In genomic region chr18:45503988-45504387, GRCh38 we compare ENCODE assay signal across 29 cellular contexts.
DNase-seq lines count a peak whose midpoint lies in the region; ATAC-seq and TF ChIP-seq lines count a peak whose summit lies in the region.
"Had no signal": no experiment of that assay in that cellular context is flagged by ENCODE, and none has a peak within 500 bp of the region (broad histone marks: within the 10 kb centered on the region; RNA-seq: fewer than 3 reads in every experiment).

No MANE protein-coding gene starts in this region.

- no peak for DNase-seq in Right ventricle myocardium inferior (ENCODE audit: missing footprints)
- DNase-seq in cardiac septum (ENCODE audit: low spot score): no peak
- no peak for DNase-seq in heart left ventricle
- DNase-seq in osteocyte (ENCODE audit: extremely low spot score, unreplicated experiment): no peak
- no peak for DNase-seq in vagina (ENCODE audit: extremely low spot score in 2 of 2)
- no peak for DNase-seq in COLO668 (lab: John Stamatoyannopoulos, UW; ENCODE audit: unreplicated experiment)
- DNase-seq: 8988T; activated CD4-positive, alpha-beta T cell treated with anti-CD3 and anti-CD28 coated beads for 48 hours; activated effector memory CD4-positive, alpha-beta T cell treated with Interleukin-2 at 50 U/mL for 16 hours; activated naive CD8-positive, alpha-beta T cell treated with anti-CD3 and anti-CD28 coated beads for 36 hours; activated T-cell treated with anti-CD3 and anti-CD28 coated beads, Interleukin-2, amount 50 U/mL, for 1 hour; aorta; caudate nucleus; DMS79 treated with DMSO at 0.1 percent for 48 hours; GF-D8; HFFc6; hippocampal formation; NCI-H446 treated with DMSO at 0.1 percent for 48 hours; T-cell; upper lobe of left lung had no signal

- TF ChIP-seq POLR2A in heart left ventricle (IDR thresholded peaks at IDR 0.05) (no peak), vagina (IDR thresholded peaks at IDR 0.05) (no peak)

- 26 to 48% (median 34%) methylated on average over 3 of the region's 3 CpGs for WGBS in heart left ventricle, 4 donors

- no peaks in the 10 kb centered on the region for H3K27me3 ChIP-seq in heart left ventricle
- H3K27me3 ChIP-seq in vagina: no peaks in the 10 kb centered on the region
- H3K27me3 ChIP-seq: esophagus muscularis mucosa, neural progenitor cell, upper lobe of left lung had no signal

- peaks cover 4% of the 10 kb centered on the region for H3K9me3 Mint-ChIP-seq in osteocyte (ENCODE audit: unreplicated experiment)
- H3K9me3 Mint-ChIP-seq: activated naive CD8-positive, alpha-beta T cell treated with anti-CD3 and anti-CD28 coated beads for 36 hours; HFFc6; stimulated activated effector memory CD8-positive, alpha-beta T cell treated with anti-CD3 and anti-CD28 coated beads, Interleukin-12 subunit alpha, Interleukin-12 subunit beta, amount 100 ng/mL, for 72 hours; T-cell had no signal

- peaks cover 38% of the 10 kb centered on the region for H3K4me1 Mint-ChIP-seq in osteocyte (ENCODE audit: unreplicated experiment)
- H3K4me1 Mint-ChIP-seq: activated naive CD8-positive, alpha-beta T cell treated with anti-CD3 and anti-CD28 coated beads for 36 hours; GM23338; IgD-negative memory B cell; memory B cell; stimulated activated effector memory CD8-positive, alpha-beta T cell treated with anti-CD3 and anti-CD28 coated beads, Interleukin-12 subunit alpha, Interleukin-12 subunit beta, amount 100 ng/mL, for 72 hours; T-cell had no signal

- H3K27ac Mint-ChIP-seq in osteocyte (ENCODE audit: unreplicated experiment): peak overlapping the region; percentile 82
- H3K27ac Mint-ChIP-seq: activated naive CD8-positive, alpha-beta T cell treated with anti-CD3 and anti-CD28 coated beads for 36 hours; GM23338; HFFc6; IgD-negative memory B cell; memory B cell; neural progenitor cell; stimulated activated effector memory CD8-positive, alpha-beta T cell treated with anti-CD3 and anti-CD28 coated beads, Interleukin-12 subunit alpha, Interleukin-12 subunit beta, amount 100 ng/mL, for 72 hours; T-cell had no signal

- intact Hi-C loops in Right ventricle myocardium inferior (cut with DNase I): no loop called here
- intact Hi-C loops in cardiac septum (cut with DNase I): no loop called here
- intact Hi-C loops in heart left ventricle (cut with DNase I): loop anchor here in 1 of 10 donors (10.0 kb wide), 1 partner anchor 591 kb away; the partner anchor contains the start of gene ATP5F1A
- intact Hi-C loops in vagina (cut with DNase I): no loop called here

- H3K4me3 ChIP-seq in heart left ventricle (no peak overlapping the region), vagina (no peak overlapping the region)
- H3K4me3 ChIP-seq: esophagus muscularis mucosa, GM23338, neural progenitor cell, upper lobe of left lung had no signal

- peaks cover 4% of the 10 kb centered on the region for H3K36me3 Mint-ChIP-seq in osteocyte (ENCODE audit: unreplicated experiment)
- H3K36me3 Mint-ChIP-seq: activated naive CD8-positive, alpha-beta T cell treated with anti-CD3 and anti-CD28 coated beads for 36 hours; IgD-negative memory B cell; neural progenitor cell; stimulated activated effector memory CD8-positive, alpha-beta T cell treated with anti-CD3 and anti-CD28 coated beads, Interleukin-12 subunit alpha, Interleukin-12 subunit beta, amount 100 ng/mL, for 72 hours; T-cell had no signal

- H3K27me3 Mint-ChIP-seq in osteocyte (ENCODE audit: unreplicated experiment): peaks cover 12% of the 10 kb centered on the region
- H3K27me3 Mint-ChIP-seq: IgD-negative memory B cell had no signal

- H3K4me1 ChIP-seq in heart left ventricle: peaks cover 0 to 32% (median 6%) of the 10 kb centered on the region in 12 donors
- peaks cover 28% of the 10 kb centered on the region for H3K4me1 ChIP-seq in vagina
- H3K4me1 ChIP-seq: neural progenitor cell, upper lobe of left lung had no signal

- no peak for TF ChIP-seq CTCF in heart left ventricle (IDR thresholded peaks at IDR 0.05)
- no peak for TF ChIP-seq CTCF in osteocyte (IDR thresholded peaks at IDR 0.05)
- no peak for TF ChIP-seq CTCF in vagina (IDR thresholded peaks at IDR 0.05)

- H3K36me3 ChIP-seq in heart left ventricle: no peaks in the 10 kb centered on the region
- no peaks in the 10 kb centered on the region for H3K36me3 ChIP-seq in vagina
- H3K36me3 ChIP-seq: esophagus muscularis mucosa, neural progenitor cell, upper lobe of left lung had no signal

- H3K27ac ChIP-seq in heart left ventricle (peak overlapping the region in 7 of 12 donors; percentile 18 to 49 (median 27)), vagina (peak overlapping the region; percentile 55)
- H3K27ac ChIP-seq: C4-2B, esophagus muscularis mucosa, neural progenitor cell had no signal

- no peak overlapping the region for H3K4me3 Mint-ChIP-seq in osteocyte (ENCODE audit: unreplicated experiment)
- H3K4me3 Mint-ChIP-seq: activated naive CD8-positive, alpha-beta T cell treated with anti-CD3 and anti-CD28 coated beads for 36 hours; GM23338; HFFc6; IgD-negative memory B cell; memory B cell; neural progenitor cell; stimulated activated effector memory CD8-positive, alpha-beta T cell treated with anti-CD3 and anti-CD28 coated beads, Interleukin-12 subunit alpha, Interleukin-12 subunit beta, amount 100 ng/mL, for 72 hours; T-cell had no signal

- H3K9me3 ChIP-seq in heart left ventricle (peaks cover 0 to 6% (median 0%) of the 10 kb centered on the region in 12 donors), vagina (no peaks in the 10 kb centered on the region)
- H3K9me3 ChIP-seq: esophagus muscularis mucosa, upper lobe of left lung had no signal

- ATAC-seq in Right ventricle myocardium inferior: peak; percentile 19
- peak; percentile 43 to 64 (median 44) for ATAC-seq in heart left ventricle
- ATAC-seq in HG02759 (IDR thresholded peaks at IDR 0.05; ENCODE audit: unreplicated experiment): no peak
- no peak for ATAC-seq in GM21381 (IDR thresholded peaks at IDR 0.05; ENCODE audit: unreplicated experiment)
- ATAC-seq: GM23338; stimulated activated effector memory CD8-positive, alpha-beta T cell treated with anti-CD3 and anti-CD28 coated beads, Interleukin-12 subunit alpha, Interleukin-12 subunit beta, amount 100 ng/mL, for 72 hours; T-cell had no signal

Comparison
In these comparisons a context has a peak if more than half of its experiments do, and no peak if none do; other contexts are left out.
1. ATAC-seq: peak in Right ventricle myocardium inferior (single experiment) and heart left ventricle (4 of 4); none in HG02759 (single experiment) and GM21381 (single experiment).